ENCODE assay signal across 13 cellular contexts in genomic region chr2:182587831-182588230, GRCh38.
A peak's percentile ranks its signal among the peaks of the same experiment; 100 is the strongest.
DNase-seq lines count a peak whose midpoint lies in the region; ATAC-seq and TF ChIP-seq lines count a peak whose summit lies in the region.
"Had no signal": no experiment of that assay in that cellular context is flagged by ENCODE, and none has a peak within 500 bp of the region (broad histone marks: within the 10 kb centered on the region; RNA-seq: fewer than 3 reads in every experiment).

No MANE protein-coding gene starts in this region.

- ATAC-seq in GM18519 (IDR thresholded peaks at IDR 0.05; ENCODE audit: low FRiP score, unreplicated experiment): no peak

- peaks cover 17% of the 10 kb centered on the region for H3K4me1 Mint-ChIP-seq in MCF 10A (ENCODE audit: insufficient read depth, unreplicated experiment)
- no peaks in the 10 kb centered on the region for H3K4me1 Mint-ChIP-seq in activated T-cell treated with anti-CD3 and anti-CD28 coated beads, Interleukin-2, amount 50 U/mL, for 24 hours (ENCODE audit: low read depth)

- POLR2A ChIA-PET in MCF 10A (lab: Yijun Ruan, JAX): no interaction called here

- TF ChIP-seq CTCF in MCF 10A (IDR thresholded peaks at IDR 0.05; ENCODE audit: unreplicated experiment) (no peak), breast epithelium (IDR thresholded peaks at IDR 0.05) (no peak)

- no peak overlapping the region for H3K4me3 Mint-ChIP-seq in MCF 10A (ENCODE audit: unreplicated experiment)
- no peak overlapping the region for H3K4me3 Mint-ChIP-seq in activated T-cell treated with anti-CD3 and anti-CD28 coated beads, Interleukin-2, amount 50 U/mL, for 24 hours

- no peaks in the 10 kb centered on the region for H3K36me3 ChIP-seq in breast epithelium
- H3K36me3 ChIP-seq: tibial nerve had no signal

- H3K27me3 ChIP-seq in breast epithelium: no peaks in the 10 kb centered on the region
- H3K27me3 ChIP-seq: tibial nerve had no signal

- H3K9me3 Mint-ChIP-seq in MCF 10A (ENCODE audit: unreplicated experiment): no peaks in the 10 kb centered on the region
- H3K9me3 Mint-ChIP-seq in activated T-cell treated with anti-CD3 and anti-CD28 coated beads, Interleukin-2, amount 50 U/mL, for 24 hours: no peaks in the 10 kb centered on the region

- H3K27ac ChIP-seq in breast epithelium (no peak overlapping the region), caudate nucleus (ENCODE audit: low read depth, low read length) (no peak overlapping the region)
- H3K27ac ChIP-seq: 22Rv1, tibial nerve, VCaP had no signal

- no peak for TF ChIP-seq POLR2A in breast epithelium (IDR thresholded peaks at IDR 0.05)

- CTCF ChIA-PET in MCF 10A (lab: Yijun Ruan, JAX): no interaction called here

- H3K36me3 Mint-ChIP-seq in MCF 10A (ENCODE audit: insufficient read depth, unreplicated experiment): peaks cover 6% of the 10 kb centered on the region
- no peaks in the 10 kb centered on the region for H3K36me3 Mint-ChIP-seq in activated T-cell treated with anti-CD3 and anti-CD28 coated beads, Interleukin-2, amount 50 U/mL, for 24 hours (ENCODE audit: low read depth)

- no peaks in the 10 kb centered on the region for H3K27me3 Mint-ChIP-seq in MCF 10A (ENCODE audit: insufficient read depth, unreplicated experiment)
- no peaks in the 10 kb centered on the region for H3K27me3 Mint-ChIP-seq in activated T-cell treated with anti-CD3 and anti-CD28 coated beads, Interleukin-2, amount 50 U/mL, for 24 hours

- no peaks in the 10 kb centered on the region for H3K4me1 ChIP-seq in breast epithelium
- H3K4me1 ChIP-seq: tibial nerve had no signal

- no peak overlapping the region for H3K4me3 ChIP-seq in breast epithelium
- H3K4me3 ChIP-seq: tibial nerve had no signal

- H3K9me3 ChIP-seq in breast epithelium: no peaks in the 10 kb centered on the region
- H3K9me3 ChIP-seq: tibial nerve had no signal

- BruUV-seq in MCF 10A (replicated peaks; lab: Mats Ljungman, UMichigan): no TSS peak

- H3K27ac Mint-ChIP-seq in MCF 10A (ENCODE audit: low read depth, unreplicated experiment): peak overlapping the region; percentile 54
- H3K27ac Mint-ChIP-seq in activated T-cell treated with anti-CD3 and anti-CD28 coated beads, Interleukin-2, amount 50 U/mL, for 24 hours: no peak overlapping the region

- peak; percentile 16 for DNase-seq in MCF 10A (ENCODE audit: unreplicated experiment)
- DNase-seq in breast epithelium (ENCODE audit: low spot score in 2 of 2): no peak
- peak; percentile 36 for DNase-seq in amniotic stem cell (lab: John Stamatoyannopoulos, UW)
- peak; percentile 34 for DNase-seq in foreskin melanocyte
- DNase-seq in caudate nucleus (lab: John Stamatoyannopoulos, UW): no peak
- DNase-seq in activated T-cell treated with anti-CD3 and anti-CD28 coated beads, Interleukin-2, amount 50 U/mL, for 24 hours: no peak
- no peak for DNase-seq in UCSD-AML1 (lab: John Stamatoyannopoulos, UW; ENCODE audit: unreplicated experiment)
- DNase-seq: NCI-H748 treated with DMSO at 0.1 percent for 48 hours, small intestine had no signal

- intact Hi-C loops in MCF 10A (cut with micrococcal nuclease) (loop anchor here (5.0 kb wide), 1 partner anchor 401 kb away; no protein-coding TSS in a partner anchor), breast epithelium (cut with DNase I; ENCODE audit: low total_unique reads) (no loop called here)

Comparison
In these comparisons a context has a peak if more than half of its experiments do, and no peak if none do; other contexts are left out.
1. DNase-seq: peak in MCF 10A (single experiment), amniotic stem cell (single experiment) and foreskin melanocyte (single experiment); none in breast epithelium (0 of 2), caudate nucleus (0 of 61), activated T-cell treated with anti-CD3 and anti-CD28 coated beads, Interleukin-2, amount 50 U/mL, for 24 hours (single experiment) and UCSD-AML1 (single experiment).